In genomic region chr22:49955581-49956417, GRCh38 we compare ENCODE assay signal across 1 cellular context.
TF ChIP-seq lines count a peak whose summit lies in the region.

No MANE protein-coding gene starts in this region.

TF ChIP-seq in H1, 55 proteins besides CTCF, POLR2A, EP300 and RAD21:
- TF ChIP-seq POU5F1 (IDR thresholded peaks at IDR 0.05; ENCODE audit: low read depth, low read length): no peak
- TF ChIP-seq TCF12 (IDR thresholded peaks at IDR 0.05; ENCODE audit: low read depth, low read length): no peak
- no peak for TF ChIP-seq CEBPB (IDR thresholded peaks at IDR 0.05; ENCODE audit: low read depth, low read length)
- TF ChIP-seq TAF1 (IDR thresholded peaks at IDR 0.05; ENCODE audit: low read depth, low read length): no peak
- no peak for TF ChIP-seq GTF2F1 (IDR thresholded peaks at IDR 0.05; ENCODE audit: borderline replicate concordance, low read depth, low read length)
- no peak for TF ChIP-seq SIRT6 (IDR thresholded peaks at IDR 0.05; ENCODE audit: low read length)
- TF ChIP-seq JUND (IDR thresholded peaks at IDR 0.05; ENCODE audit: low read length): no peak
